ENCODE assay signal across 8 cellular contexts in genomic region chr22:38872831-38873248, GRCh38. TPM values are rescaled to one million over a fixed set of nuclear protein-coding genes. Genes with fewer than 3 reads are reported as not detected.
DNase-seq lines count a peak whose midpoint lies in the region; ATAC-seq, FAIRE-seq and TF ChIP-seq lines count a peak whose summit lies in the region.

No MANE protein-coding gene starts in this region.

- peak; percentile 46 for DNase-seq in NCI-H82 (lab: John Stamatoyannopoulos, UW)
- DNase-seq in NCI-H82 treated with DMSO at 0.1 percent for 48 hours (lab: John Stamatoyannopoulos, UW; ENCODE audit: unreplicated experiment), result no peak
- DNase-seq in NCI-H510A treated with DMSO at 0.1 percent for 48 hours (lab: John Stamatoyannopoulos, UW), result peak; percentile 52
- DNase-seq in cerebellar cortex (ENCODE audit: low spot score), result peak; percentile 59
- DNase-seq in kidney, result peak; percentile 90
- peak; percentile 87 for DNase-seq in spleen
- no peak for DNase-seq in GM10266 (ENCODE audit: extremely low spot score)

- no peaks in the 10 kb centered on the region for H3K9me3 ChIP-seq in kidney (ENCODE audit: control insufficient read depth in 1 of 2, low read length in 2 of 2)
- no peaks in the 10 kb centered on the region for H3K9me3 ChIP-seq in spleen

- no peak for FAIRE-seq in kidney (lab: Jason Lieb, UNC)

- TF ChIP-seq POLR2A in spleen (IDR thresholded peaks at IDR 0.05), result no peak

- peak overlapping the region; percentile 8 to 77 for H3K9ac ChIP-seq in kidney (ENCODE audit: low read length in 2 of 2)

- ATAC-seq in GM21447 (IDR thresholded peaks at IDR 0.05; ENCODE audit: unreplicated experiment), result no peak

- peaks cover 0 to 5% (median 0%) of the 10 kb centered on the region in 7 donors for H3K27me3 ChIP-seq in spleen (replicated peaks in 1 of 7)

- intact Hi-C loops in kidney (cut with DNase I) (no loop called here), spleen (cut with DNase I; ENCODE audit: low total_unique reads) (loop anchor here (5.0 kb wide), 3 partner anchors 129 to 444 kb away; partner anchors contain the start of gene RPL3)

- H3K4me3 ChIP-seq in kidney (ENCODE audit: low read length in 2 of 2), result peak overlapping the region; percentile 69 to 95
- peak overlapping the region; percentile 40 to 91 (median 76) for H3K4me3 ChIP-seq in spleen

- peaks cover 0 to 3% of the 10 kb centered on the region in 2 donors for H3K36me3 ChIP-seq in kidney (ENCODE audit: control insufficient read depth in 1 of 2, insufficient read depth in 2 of 2, low read length in 2 of 2)
- peaks cover 0 to 21% (median 0%) of the 10 kb centered on the region in 6 donors for H3K36me3 ChIP-seq in spleen

- no peak for TF ChIP-seq CTCF in kidney (IDR thresholded peaks at IDR 0.05; ENCODE audit: borderline replicate concordance, extremely low read depth, insufficient read depth)
- no peak for TF ChIP-seq CTCF in spleen (IDR thresholded peaks at IDR 0.05 in 8 of 11, conservative IDR thresholded peaks at IDR 0.05 in 3 of 11)
- TF ChIP-seq CTCF in GM10266 (IDR thresholded peaks at IDR 0.05; ENCODE audit: control insufficient read depth, insufficient read depth, low read depth, missing control alignments), result no peak

- 1% methylated on average over 27 to 37 of the region's 37 CpGs for WGBS in spleen, 5 donors

- H3K4me1 ChIP-seq in kidney (ENCODE audit: control insufficient read depth in 1 of 2, insufficient read depth in 1 of 2, low read depth in 1 of 2, low read length in 2 of 2) (peaks cover 9 to 16% of the 10 kb centered on the region in 2 donors), spleen (peaks cover 34 to 57% (median 44%) of the 10 kb centered on the region in 6 donors)

- H3K27ac ChIP-seq in kidney (ENCODE audit: low read depth in 2 of 2, low read length in 2 of 2), result peak overlapping the region; percentile 83 to 93
- peak overlapping the region; percentile 81 to 94 (median 90) for H3K27ac ChIP-seq in spleen

RNA-seq across cellular contexts. Expression of gene CBX6, which starts 0.8 kb away (rescaled TPM):
- total RNA-seq in kidney (113 TPM), spleen (10 to 100 TPM; 35.8 to 72.2 (median 49.2) TPM)
- polyA plus RNA-seq in kidney (ENCODE audit: insufficient read depth, low read depth, low replicate concordance) (24.9 TPM), spleen (10 to 100 TPM; 10.2 to 26.3 (median 11.3) TPM)

RNA-seq across cellular contexts. Expression of gene NPTXR, which starts 29.0 kb away (rescaled TPM):
- total RNA-seq in kidney (12.5 TPM), spleen (10 to 100 TPM in 1 of 7 donors, 1 to 10 TPM in 6; 3.8 to 11.5 (median 5.0) TPM)
- polyA plus RNA-seq in kidney (ENCODE audit: insufficient read depth, low read depth, low replicate concordance) (1.1 TPM), spleen (1 to 10 TPM in 1 of 3 donors, under 1 TPM in 2; 0.24 to 1.2 (median 0.53) TPM)

Comparison
In these comparisons a context has a peak if more than half of its experiments do, and no peak if none do; other contexts are left out.
1. DNase-seq: peak in NCI-H82 (single experiment), NCI-H510A treated with DMSO at 0.1 percent for 48 hours (single experiment), cerebellar cortex (single experiment), kidney (single experiment) and spleen (single experiment); none in NCI-H82 treated with DMSO at 0.1 percent for 48 hours (single experiment) and GM10266 (single experiment).